Comparison of ENCODE assay signal across 34 cellular contexts in the genomic region with DNA sequence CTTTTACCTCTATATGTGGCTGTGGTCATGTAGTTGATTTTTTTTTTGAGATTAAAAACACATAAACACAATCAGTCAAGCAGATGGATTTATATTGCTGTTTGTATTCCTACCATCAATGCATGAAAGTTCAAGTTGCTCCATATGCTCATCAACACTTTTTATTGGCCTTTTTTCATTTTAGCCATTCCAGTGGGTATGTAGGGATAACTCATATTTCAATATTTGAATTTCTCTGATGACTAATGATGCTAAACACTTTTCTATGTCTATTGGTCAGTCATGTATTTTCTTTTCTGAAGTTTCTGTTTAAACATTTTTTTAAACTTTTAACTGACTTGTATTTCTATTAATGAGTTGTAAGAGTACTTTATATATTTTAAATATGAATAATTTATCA.
"Had no signal": no experiment of that assay in that cellular context is flagged by ENCODE, and none has a peak within 500 bp of the region (broad histone marks: within the 10 kb centered on the region; RNA-seq: fewer than 3 reads in every experiment).

No MANE protein-coding gene starts in this region.

- H3K27me3 ChIP-seq: adrenal gland, ascending aorta, body of pancreas, brain microvascular endothelial cell, breast epithelium, cardiac muscle cell had no signal

- H3K9me3 ChIP-seq: adrenal gland, ascending aorta, body of pancreas, breast epithelium had no signal

- DNase-seq: activated effector memory CD4-positive, alpha-beta T cell treated with anti-CD3 and anti-CD28 coated beads, Interleukin-2, amount 50 U/mL, for 16 hours; activated effector memory CD4-positive, alpha-beta T cell treated with Interleukin-2 at 50 U/mL for 16 hours; activated gamma-delta T cell; activated gamma-delta T cell treated with Interleukin-2 at 50 U/mL for 16 hours; activated naive CD4-positive, alpha-beta T cell; activated naive CD4-positive, alpha-beta T cell treated with anti-CD3 and anti-CD28 coated beads for 36 hours; activated naive CD4-positive, alpha-beta T cell treated with anti-CD3 and anti-CD28 coated beads, Interleukin-2, amount 10 ng/mL, durations not matched to agents 7 days and 5 days; activated naive CD4-positive, alpha-beta T cell treated with anti-CD3 and anti-CD28 coated beads, Interleukin-2, amount 50 U/mL, for 16 hours; activated naive CD4-positive, alpha-beta T cell treated with Interleukin-2 at 50 U/mL for 16 hours; activated naive CD8-positive, alpha-beta T cell treated with anti-CD3 and anti-CD28 coated beads for 36 hours; activated naive CD8-positive, alpha-beta T cell treated with anti-CD3 and anti-CD28 coated beads, Interleukin-2, amount 10 ng/mL, durations not matched to agents 7 days and 5 days; activated naive CD8-positive, alpha-beta T cell treated with anti-CD3 and anti-CD28 coated beads, Interleukin-2, amount 50 U/mL, for 24 hours; activated T-cell treated with anti-CD3 and anti-CD28 coated beads, Interleukin-2, amount 50 U/mL, for 1 hour; activated T-cell treated with anti-CD3 and anti-CD28 coated beads, Interleukin-2, amount 50 U/mL, for 24 hours; activated T-cell treated with anti-CD3 and anti-CD28 coated beads, Interleukin-2, amount 50 U/mL, for 4 hours; activated T-cell treated with anti-CD3 and anti-CD28 coated beads, Interleukin-2, amount 50 U/mL, for 48 hours; activated T-cell treated with anti-CD3 and anti-CD28 coated beads, Interleukin-2, amount 50 U/mL, for 72 hours; adrenal gland; amniotic stem cell; amygdala; anterior cingulate cortex; aorta; body of pancreas; brain microvascular endothelial cell; caudate nucleus; central memory CD4-positive, alpha-beta T cell; cerebellar nuclear complex had no signal

- H3K36me3 ChIP-seq: adrenal gland, ascending aorta, brain microvascular endothelial cell, breast epithelium, cardiac muscle cell had no signal

- FAIRE-seq: astrocyte, bronchial epithelial cell had no signal

- H3K4me3 ChIP-seq: adrenal gland, ascending aorta, body of pancreas, breast epithelium, cardiac muscle cell had no signal

- H3K4me1 ChIP-seq: adrenal gland, ascending aorta, body of pancreas, breast epithelium had no signal

- H3K27ac ChIP-seq: adrenal gland, ascending aorta, body of pancreas, brain microvascular endothelial cell, breast epithelium, cardiac muscle cell had no signal

- ATAC-seq: activated naive CD4-positive, alpha-beta T cell treated with anti-CD3 and anti-CD28 coated beads, Interleukin-2, amount 50 U/mL, for 72 hours; activated naive CD8-positive, alpha-beta T cell treated with anti-CD3 and anti-CD28 coated beads, Interleukin-2, amount 50 U/mL, for 24 hours; activated T-cell treated with anti-CD3 and anti-CD28 coated beads, Interleukin-2, amount 50 U/mL, for 4 hours; activated T-cell treated with anti-CD3 and anti-CD28 coated beads, Interleukin-2, amount 50 U/mL, for 72 hours; activated T-helper 17 cell treated with anti-CD3 and anti-CD28 coated beads, Interleukin-2, amount 50 U/mL, for 72 hours; body of pancreas had no signal
